20 cellular contexts compared by ENCODE assay signal in genomic region chr3:179233043-179233442, GRCh38. TPM values are rescaled to one million over a fixed set of nuclear protein-coding genes. Genes with fewer than 3 reads are reported as not detected.
"Had no signal": no experiment of that assay in that cellular context is flagged by ENCODE, and none has a peak within 500 bp of the region (broad histone marks: within the 10 kb centered on the region; RNA-seq: fewer than 3 reads in every experiment).

No MANE protein-coding gene starts in this region.

- H3K4me1 ChIP-seq: right atrium auricular region, tibial artery, upper lobe of right lung, vagina had no signal

- ATAC-seq: heart left ventricle; left colon; left ventricle myocardium superior; natural killer cell treated with Interleukin-12 subunit alpha and Interleukin-12 subunit beta and Interleukin-15 and Interleukin-18, amount 100 ng/mL, for 72 hours; stimulated activated memory B cell treated with anti-CD40 and anti-IgM and Interleukin-4, amounts not matched to agents 10 μg/mL and 1 μg/mL and 100 μg/mL, for 72 hours; upper lobe of right lung had no signal

- H3K4me3 ChIP-seq: dorsolateral prefrontal cortex, heart left ventricle, lung, neural progenitor cell, ovary, right atrium auricular region, smooth muscle cell, tibial artery, upper lobe of right lung, vagina had no signal

- H3K27ac ChIP-seq: dorsolateral prefrontal cortex, heart left ventricle, neural progenitor cell, ovary, right atrium auricular region, tibial artery, upper lobe of right lung, vagina had no signal

- H3K36me3 ChIP-seq: ovary had no signal

- DNase-seq: dorsolateral prefrontal cortex; effector CD8-positive, alpha-beta T cell; heart left ventricle; hippocampal formation; left colon; left ventricle myocardium superior; mesenchymal stem cell; midbrain; nucleus accumbens; ovary; stimulated activated CD4-positive, alpha-beta T cell treated with anti-CD3 and anti-CD28 coated beads, Interleukin-4, amount 100 ng/mL, for 24 hours; tibial artery; upper lobe of right lung had no signal

- H3K27me3 ChIP-seq: dorsolateral prefrontal cortex, heart left ventricle, neural progenitor cell, ovary, right atrium auricular region, tibial artery, upper lobe of right lung, vagina had no signal

- H3K9me3 ChIP-seq: heart left ventricle, ovary, right atrium auricular region, tibial artery, upper lobe of right lung, vagina had no signal

RNA-seq across cellular contexts. Expression of gene KCNMB3, which starts 17.9 kb away (rescaled TPM):
- polyA plus RNA-seq: smooth muscle cell had no signal
